3 cellular contexts compared by ENCODE assay signal in the genomic region with DNA sequence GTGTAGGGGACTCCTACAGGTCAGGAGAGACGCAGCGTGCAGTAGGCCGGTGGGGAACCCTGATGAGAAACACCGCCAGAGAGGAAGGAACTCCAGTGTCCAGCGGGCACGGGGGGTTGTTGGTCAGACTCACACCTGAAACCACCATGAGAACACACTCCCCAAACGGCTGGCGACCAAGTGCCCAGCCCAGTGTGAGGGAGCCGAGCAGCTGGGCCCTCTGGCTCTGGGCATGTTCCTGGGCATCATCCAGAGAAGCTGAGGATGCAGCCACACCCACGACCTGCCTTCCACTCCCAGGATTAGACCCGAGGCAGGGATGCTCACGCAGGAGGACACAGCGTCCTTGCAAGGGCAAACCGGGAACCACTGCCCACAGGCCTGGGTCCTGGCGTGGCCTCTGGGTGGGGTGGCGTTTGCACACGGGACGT.
TF ChIP-seq lines count a peak whose summit lies in the region.

No MANE protein-coding gene starts in this region.

TF ChIP-seq in HCT116, 20 proteins besides CTCF, POLR2A, EP300 and RAD21:
- TF ChIP-seq CEBPB (IDR thresholded peaks at IDR 0.05; ENCODE audit: low read depth) (no peak), CBX3 (IDR thresholded peaks at IDR 0.05; ENCODE audit: low read depth) (no peak), YY1 (IDR thresholded peaks at IDR 0.05; ENCODE audit: extremely low read depth, insufficient replicate concordance, low read depth, low read length) (no peak), ELF1 (IDR thresholded peaks at IDR 0.05; ENCODE audit: borderline replicate concordance, low read depth) (no peak), SP1 (IDR thresholded peaks at IDR 0.05; ENCODE audit: low read depth) (no peak), EZH2phosphoT487 (IDR thresholded peaks at IDR 0.05; ENCODE audit: borderline replicate concordance) (no peak), MAX (IDR thresholded peaks at IDR 0.05) (no peak), EZH2 (IDR thresholded peaks at IDR 0.05) (no peak), FOSL1 (IDR thresholded peaks at IDR 0.05; ENCODE audit: low read depth) (no peak), JUND (IDR thresholded peaks at IDR 0.05) (no peak), TCF7L2 (IDR thresholded peaks at IDR 0.05; ENCODE audit: borderline replicate concordance, extremely low read depth, insufficient read depth, insufficient read length) (no peak), EGR1 (IDR thresholded peaks at IDR 0.05; ENCODE audit: low read depth) (no peak), ZNF274 (IDR thresholded peaks at IDR 0.05; ENCODE audit: low read depth, low read length) (no peak), SRF (IDR thresholded peaks at IDR 0.05; ENCODE audit: low read depth) (no peak)
- TF ChIP-seq, protein P1, sequence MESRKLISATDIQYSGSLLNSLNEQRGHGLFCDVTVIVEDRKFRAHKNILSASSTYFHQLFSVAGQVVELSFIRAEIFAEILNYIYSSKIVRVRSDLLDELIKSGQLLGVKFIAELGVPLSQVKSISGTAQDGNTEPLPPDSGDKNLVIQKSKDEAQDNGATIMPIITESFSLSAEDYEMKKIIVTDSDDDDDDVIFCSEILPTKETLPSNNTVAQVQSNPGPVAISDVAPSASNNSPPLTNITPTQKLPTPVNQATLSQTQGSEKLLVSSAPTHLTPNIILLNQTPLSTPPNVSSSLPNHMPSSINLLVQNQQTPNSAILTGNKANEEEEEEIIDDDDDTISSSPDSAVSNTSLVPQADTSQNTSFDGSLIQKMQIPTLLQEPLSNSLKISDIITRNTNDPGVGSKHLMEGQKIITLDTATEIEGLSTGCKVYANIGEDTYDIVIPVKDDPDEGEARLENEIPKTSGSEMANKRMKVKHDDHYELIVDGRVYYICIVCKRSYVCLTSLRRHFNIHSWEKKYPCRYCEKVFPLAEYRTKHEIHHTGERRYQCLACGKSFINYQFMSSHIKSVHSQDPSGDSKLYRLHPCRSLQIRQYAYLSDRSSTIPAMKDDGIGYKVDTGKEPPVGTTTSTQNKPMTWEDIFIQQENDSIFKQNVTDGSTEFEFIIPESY (IDR thresholded peaks at IDR 0.05; ENCODE audit: extremely low read depth, insufficient replicate concordance, low read length) = no peak
- TF ChIP-seq, protein P2, sequence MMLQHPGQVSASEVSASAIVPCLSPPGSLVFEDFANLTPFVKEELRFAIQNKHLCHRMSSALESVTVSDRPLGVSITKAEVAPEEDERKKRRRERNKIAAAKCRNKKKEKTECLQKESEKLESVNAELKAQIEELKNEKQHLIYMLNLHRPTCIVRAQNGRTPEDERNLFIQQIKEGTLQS (IDR thresholded peaks at IDR 0.05) = no peak

TF ChIP-seq in WTC11, 78 proteins besides CTCF, POLR2A, EP300 and RAD21:
- TF ChIP-seq TCF7 (CRISPR knock-in tag; IDR thresholded peaks at IDR 0.05; ENCODE audit: low read depth) (0 out of 2 replicates have a peak, but pooled peaks have one; percentile 29), MXD4 (CRISPR knock-in tag; IDR thresholded peaks at IDR 0.05; ENCODE audit: borderline replicate concordance) (no peak)

TF ChIP-seq in HepG2, 621 proteins besides CTCF, POLR2A, EP300 and RAD21:
- TF ChIP-seq PTBP1 (IDR thresholded peaks at IDR 0.05; ENCODE audit: low read depth, low read length, poor library complexity, severe bottlenecking) (peak; percentile 17), RFXAP (CRISPR knock-in tag; IDR thresholded peaks at IDR 0.05; ENCODE audit: borderline replicate concordance) (no peak), AGO2 (optimal IDR thresholded peaks at IDR 0.05; ENCODE audit: low read depth, low read length) (peak; percentile 91)
